In the genomic region with DNA sequence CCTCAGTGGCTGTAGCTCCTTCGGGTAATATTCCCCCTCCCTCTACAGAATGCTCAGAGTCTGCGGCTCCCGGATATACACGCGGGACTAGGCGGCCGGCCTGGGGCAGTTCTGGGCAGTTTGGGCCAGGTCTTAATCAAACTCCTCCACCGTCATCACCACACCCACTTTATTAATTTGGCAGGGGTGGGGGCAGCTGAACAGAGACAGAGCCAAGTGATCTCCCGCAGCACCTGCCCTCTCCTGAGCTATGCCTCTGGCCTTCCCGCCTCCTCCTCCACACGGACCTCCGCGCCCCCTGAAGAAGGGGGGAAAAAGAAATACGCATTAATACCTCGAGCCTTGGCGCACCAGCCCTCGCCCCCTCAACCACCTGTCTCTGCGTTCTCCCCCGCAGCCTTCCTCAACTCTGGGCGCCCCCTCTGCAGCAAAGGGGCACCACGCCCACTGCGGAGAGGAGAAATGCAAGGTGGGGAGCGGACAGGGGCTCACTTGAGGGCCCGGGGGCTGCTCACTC, we compare ENCODE assay signal across 8 cellular contexts. TPM values are rescaled to one million over a fixed set of nuclear protein-coding genes. Genes with fewer than 3 reads are reported as not detected.
DNase-seq lines count a peak whose midpoint lies in the region; ATAC-seq, FAIRE-seq and TF ChIP-seq lines count a peak whose summit lies in the region.

No MANE protein-coding gene starts in this region.

- peak; percentile 2 for ATAC-seq in GM19455 (IDR thresholded peaks at IDR 0.05; ENCODE audit: unreplicated experiment)

- H3K36me3 ChIP-seq in brain microvascular endothelial cell (replicated peaks) (no peaks in the 10 kb centered on the region), smooth muscle cell (ENCODE audit: low read depth) (no peaks in the 10 kb centered on the region)

- no peak overlapping the region for H3K9ac ChIP-seq in smooth muscle cell (ENCODE audit: low read depth)

- no peaks in the 10 kb centered on the region for H3F3A ChIP-seq in smooth muscle cell (ENCODE audit: low read depth)

- H3K4me3 ChIP-seq in AG10803 (ENCODE audit: low read length) (peak overlapping the region; percentile 78), brain microvascular endothelial cell (ENCODE audit: low read depth, low read length) (peak overlapping the region; percentile 69), smooth muscle cell (peak overlapping the region; percentile 73)

- in situ Hi-C loops in brain microvascular endothelial cell (cut with HindIII; ENCODE audit: low pct_ligation_motif_present, low sequenced_read_pairs) = no loop called here

- H4K20me1 ChIP-seq in smooth muscle cell (ENCODE audit: low read depth) = no peaks in the 10 kb centered on the region

- 33% methylated on average over 24 of the region's 24 CpGs for WGBS in smooth muscle cell (ENCODE audit: low lambda C conversion rate)

- no peaks in the 10 kb centered on the region for H3K9me3 ChIP-seq in smooth muscle cell (replicated peaks; ENCODE audit: low read depth)

- peak overlapping the region; percentile 38 for H3K27ac ChIP-seq in brain microvascular endothelial cell
- no peak overlapping the region for H3K27ac ChIP-seq in smooth muscle cell (ENCODE audit: low read depth)

- H2AFZ ChIP-seq in smooth muscle cell (ENCODE audit: low read depth) = no peak overlapping the region

- H3K4me1 ChIP-seq in smooth muscle cell (ENCODE audit: low read depth) = peaks cover 3% of the 10 kb centered on the region

- peak; percentile 42 for DNase-seq in AG10803 (ENCODE audit: low read depth)
- peak; percentile 49 for DNase-seq in NCI-H748 (lab: John Stamatoyannopoulos, UW; ENCODE audit: unreplicated experiment)
- peak; percentile 27 for DNase-seq in brain microvascular endothelial cell
- peak; percentile 50 for DNase-seq in islet precursor cell
- DNase-seq in smooth muscle cell (lab: John Stamatoyannopoulos, UW; ENCODE audit: unreplicated experiment) = no peak
- no peak for DNase-seq in NCI-H1436 treated with DMSO at 0.1 percent for 48 hours (lab: John Stamatoyannopoulos, UW)
- no peak for DNase-seq in D721Med (ENCODE audit: insufficient read length, low spot score)

- FAIRE-seq in D721Med (lab: Jason Lieb, UNC) = no peak

- peak overlapping the region; percentile 94 for H3K4me2 ChIP-seq in smooth muscle cell

- no peak for TF ChIP-seq CTCF in AG10803 (conservative IDR thresholded peaks at IDR 0.05; ENCODE audit: low read length)
- TF ChIP-seq CTCF in brain microvascular endothelial cell (IDR thresholded peaks at IDR 0.05; ENCODE audit: low read depth, low read length, missing control alignments) = no peak
- TF ChIP-seq CTCF in smooth muscle cell (IDR thresholded peaks at IDR 0.05; ENCODE audit: borderline replicate concordance, insufficient read depth, poor library complexity, severe bottlenecking) = no peak
- TF ChIP-seq CTCF in D721Med (IDR thresholded peaks at IDR 0.05; ENCODE audit: insufficient read depth, missing control alignments) = no peak

- no peaks in the 10 kb centered on the region for H3K27me3 ChIP-seq in brain microvascular endothelial cell (replicated peaks)
- no peaks in the 10 kb centered on the region for H3K27me3 ChIP-seq in smooth muscle cell (ENCODE audit: low read depth)

- no peaks in the 10 kb centered on the region for H3K79me2 ChIP-seq in smooth muscle cell (ENCODE audit: low read depth)

RNA-seq across cellular contexts. Expression of a gene that starts 42.6 kb away (rescaled TPM):
- not detected in 2 replicates for total RNA-seq in smooth muscle cell
- polyA plus RNA-seq in smooth muscle cell = not detected in 2 replicates

Comparison
In these comparisons a context has a peak if more than half of its experiments do, and no peak if none do; other contexts are left out.
1. DNase-seq: peak in AG10803 (single experiment), NCI-H748 (single experiment), brain microvascular endothelial cell (single experiment) and islet precursor cell (single experiment); none in smooth muscle cell (single experiment), NCI-H1436 treated with DMSO at 0.1 percent for 48 hours (single experiment) and D721Med (single experiment).
2. Peak in every context shown above with its lines, with median percentiles within 50 percentile points of each other: H3K4me3 ChIP-seq.